ENCODE assay signal across 15 cellular contexts in genomic region chr21:46128106-46128982, GRCh38. TPM values are rescaled to one million over a fixed set of nuclear protein-coding genes. Genes with fewer than 3 reads are reported as not detected.
DNase-seq lines count a peak whose midpoint lies in the region; ATAC-seq and TF ChIP-seq lines count a peak whose summit lies in the region.
"Had no signal": no experiment of that assay in that cellular context is flagged by ENCODE, and none has a peak within 500 bp of the region (broad histone marks: within the 10 kb centered on the region; RNA-seq: fewer than 3 reads in every experiment).

No MANE protein-coding gene starts in this region.

- H3K4me1 Mint-ChIP-seq in nephron (peaks cover 9% of the 10 kb centered on the region), Calu3 (ENCODE audit: low read depth, unreplicated experiment) (no peaks in the 10 kb centered on the region)

- no peaks in the 10 kb centered on the region for H3K9me3 ChIP-seq in NT2/D1 (ENCODE audit: insufficient read depth, low read length)
- H3K9me3 ChIP-seq: pancreas had no signal

- CTCF ChIA-PET in Calu3 (lab: Charles Lee), result no interaction called here

- peak; percentile 74 for ATAC-seq in Right ventricle myocardium superior (ENCODE audit: poor library complexity)
- ATAC-seq: pancreas had no signal

- H3K9ac ChIP-seq in NT2/D1 (ENCODE audit: insufficient read length, low read depth), result peak overlapping the region; percentile 61

- H3K4me3 ChIP-seq in NT2/D1 (ENCODE audit: insufficient read length, low read depth), result no peak overlapping the region
- H3K4me3 ChIP-seq: pancreas had no signal

- H3K9me3 Mint-ChIP-seq in nephron (no peaks in the 10 kb centered on the region), Calu3 (ENCODE audit: low read depth, unreplicated experiment) (peaks cover 2% of the 10 kb centered on the region)

- BruUV-seq in Calu3 (replicated peaks; lab: Mats Ljungman, UMichigan), result no TSS peak

- H3K36me3 Mint-ChIP-seq in nephron (ENCODE audit: low read depth), result peaks cover 15% of the 10 kb centered on the region
- H3K36me3 Mint-ChIP-seq in Calu3 (ENCODE audit: insufficient read depth, unreplicated experiment), result peaks cover 3% of the 10 kb centered on the region

- H3K4me1 ChIP-seq in NT2/D1 (ENCODE audit: insufficient read depth, insufficient read length), result peaks cover 18% of the 10 kb centered on the region
- H3K4me1 ChIP-seq: pancreas had no signal

- TF ChIP-seq CTCF in nephron (IDR thresholded peaks at IDR 0.05; ENCODE audit: unreplicated experiment in 3 of 3) (no peak), Calu3 (IDR thresholded peaks at IDR 0.05; ENCODE audit: unreplicated experiment) (no peak)

- no peaks in the 10 kb centered on the region for H3K27me3 Mint-ChIP-seq in nephron (ENCODE audit: low read depth)
- H3K27me3 Mint-ChIP-seq in Calu3 (ENCODE audit: unreplicated experiment), result no peaks in the 10 kb centered on the region

- DNase-seq in AG08395 (ENCODE audit: low spot score) (peak; percentile 31), NT2/D1 (ENCODE audit: low read depth, low spot score) (no peak), Right ventricle myocardium superior (peak; percentile 78), Calu3 (no peak), ACHN (no peak)
- no peak for DNase-seq in stimulated activated CD8-positive, alpha-beta memory T cell treated with anti-CD3 and anti-CD28 coated beads, Interleukin-4, amount 100 ng/mL, for 48 hours
- DNase-seq in activated T-cell treated with anti-CD3 and anti-CD28 coated beads, Interleukin-2, amount 50 U/mL, for 1 hour, result no peak
- DNase-seq: activated CD8-positive, alpha-beta memory T cell treated with anti-CD3 and anti-CD28 coated beads for 24 hours; activated naive CD4-positive, alpha-beta T cell; DMS153; NCI-H1092; NCI-H510A had no signal

- intact Hi-C loops in Right ventricle myocardium superior (cut with DNase I), result no loop called here
- intact Hi-C loops in Calu3 (cut with micrococcal nuclease; ENCODE audit: unreplicated experiment), result no loop called here

- H3K36me3 ChIP-seq in NT2/D1 (ENCODE audit: insufficient read depth, insufficient read length, low read length), result peaks cover 90% of the 10 kb centered on the region
- H3K36me3 ChIP-seq: pancreas had no signal

- H3K27me3 ChIP-seq in NT2/D1 (ENCODE audit: insufficient read depth, insufficient read length), result no peaks in the 10 kb centered on the region
- H3K27me3 ChIP-seq: pancreas had no signal

- H3K27ac Mint-ChIP-seq in nephron, result peak overlapping the region; percentile 12 to 35 (median 34)
- H3K27ac Mint-ChIP-seq in Calu3 (ENCODE audit: unreplicated experiment), result no peak overlapping the region

- in situ Hi-C loops in ACHN (cut with HindIII; ENCODE audit: low pct_ligation_motif_present, low pct_unique_long_range_greater_than_20kb, low sequenced_read_pairs), result no loop called here

- no peak overlapping the region for H3K4me3 Mint-ChIP-seq in nephron
- no peak overlapping the region for H3K4me3 Mint-ChIP-seq in Calu3 (ENCODE audit: low read depth, unreplicated experiment)

RNA-seq across cellular contexts. Expression of gene FTCD, which starts 27.0 kb away (rescaled TPM):
- total RNA-seq in Right ventricle myocardium superior (1.9 TPM), Calu3 (2022) (0.31 and 1.3 TPM in 2 replicates)
- total RNA-seq: lung microvascular endothelial cell had no signal

RNA-seq across cellular contexts. Expression of gene COL6A2, which starts 30.4 kb away (rescaled TPM):
- total RNA-seq in Right ventricle myocardium superior (191 TPM), Calu3 (2022) (3.4 and 3.8 TPM in 2 replicates)

RNA-seq across cellular contexts. Expression of gene SPATC1L, which starts 55.9 kb away (rescaled TPM):
- total RNA-seq in Right ventricle myocardium superior, result 6.3 TPM
- 4.4 and 5.5 TPM in 2 replicates for total RNA-seq in Calu3 (2022)

Comparison
In these comparisons a context has a peak if more than half of its experiments do, and no peak if none do; other contexts are left out.
1. DNase-seq: peak in AG08395 (single experiment) and Right ventricle myocardium superior (single experiment); none in NT2/D1 (single experiment), Calu3 (single experiment), ACHN (single experiment), stimulated activated CD8-positive, alpha-beta memory T cell treated with anti-CD3 and anti-CD28 coated beads, Interleukin-4, amount 100 ng/mL, for 48 hours (single experiment) and activated T-cell treated with anti-CD3 and anti-CD28 coated beads, Interleukin-2, amount 50 U/mL, for 1 hour (single experiment).
2. RNA of gene COL6A2, which starts 30.4 kb away (total RNA-seq): 191 TPM in Right ventricle myocardium superior (single experiment); 3.4 to 3.8 TPM in Calu3; every median in the first group is over 10 times any median in the second.